ENCODE assay signal across 23 cellular contexts in genomic region chr13:31798189-31798588, GRCh38. TPM values are rescaled to one million over a fixed set of nuclear protein-coding genes. Genes with fewer than 3 reads are reported as not detected.
"Had no signal": no experiment of that assay in that cellular context is flagged by ENCODE, and none has a peak within 500 bp of the region (broad histone marks: within the 10 kb centered on the region; RNA-seq: fewer than 3 reads in every experiment).

No MANE protein-coding gene starts in this region.

- H3K9me3 Mint-ChIP-seq: activated T-helper 17 cell treated with anti-CD3 and anti-CD28 coated beads, Interleukin-2, amount 50 U/mL, for 72 hours; nephron; T-helper 2 cell treated with Interferon-gamma antibody and Interleukin-4, amounts not matched to agents 5 μg/mL and 100 μg/mL, for 36 hours; type B pancreatic cell had no signal

- ATAC-seq: activated T-helper 17 cell treated with anti-CD3 and anti-CD28 coated beads, Interleukin-2, amount 50 U/mL, for 72 hours; body of pancreas; gastroesophageal sphincter; left ventricle myocardium superior; right cardiac atrium had no signal

- H3K9ac ChIP-seq: parathyroid adenoma had no signal

- H2AFZ ChIP-seq: parathyroid adenoma had no signal

- DNase-seq: activated CD4-positive, alpha-beta T cell treated with anti-CD3 and anti-CD28 coated beads for 1 hour; activated CD4-positive, alpha-beta T cell treated with anti-CD3 and anti-CD28 coated beads, Interleukin-2, amount 50 U/mL, for 1 hour; activated naive CD4-positive, alpha-beta T cell; activated T-cell treated with anti-CD3 and anti-CD28 coated beads, Interleukin-2, amount 50 U/mL, for 1 hour; body of pancreas; caudate nucleus; effector memory CD4-positive, alpha-beta T cell; head of caudate nucleus; hypothalamus; left ventricle myocardium superior; right cardiac atrium; stimulated activated CD4-positive, alpha-beta T cell treated with anti-CD3 and anti-CD28 coated beads, Interleukin-4, amount 100 ng/mL, for 24 hours; stimulated activated naive CD4-positive, alpha-beta T cell treated with Interleukin-2 at 50 U/mL for 16 hours had no signal

- H3K27ac ChIP-seq: body of pancreas, gastroesophageal sphincter, parathyroid adenoma, thoracic aorta had no signal

- H3K79me2 ChIP-seq: parathyroid adenoma had no signal

- H3K27ac Mint-ChIP-seq: activated T-helper 17 cell treated with anti-CD3 and anti-CD28 coated beads, Interleukin-2, amount 50 U/mL, for 72 hours; memory B cell; nephron; T-helper 2 cell treated with Interferon-gamma antibody and Interleukin-4, amounts not matched to agents 5 μg/mL and 100 μg/mL, for 36 hours; type B pancreatic cell had no signal

- H3K36me3 Mint-ChIP-seq: memory B cell, type B pancreatic cell had no signal

- H3K4me1 ChIP-seq: body of pancreas, gastroesophageal sphincter, parathyroid adenoma had no signal

- H3K36me3 ChIP-seq: gastroesophageal sphincter, thoracic aorta had no signal

- H3K9me3 ChIP-seq: body of pancreas, gastroesophageal sphincter, thoracic aorta had no signal

- H3K27me3 ChIP-seq: body of pancreas, gastroesophageal sphincter had no signal

- H3K4me3 ChIP-seq: body of pancreas, gastroesophageal sphincter, thoracic aorta had no signal

RNA-seq across cellular contexts. Expression of gene RXFP2, which starts 58.9 kb away (rescaled TPM):
- total RNA-seq: activated T-helper 17 cell treated with anti-CD3 and anti-CD28 coated beads, Interleukin-2, amount 50 U/mL, for 72 hours; body of pancreas; dermis microvascular lymphatic vessel endothelial cell; gastroesophageal sphincter; left ventricle myocardium superior; pulmonary artery endothelial cell; right cardiac atrium had no signal
